In genomic region chr1:179025975-179026812, GRCh38 we compare ENCODE assay signal across 8 cellular contexts. TPM values are rescaled to one million over a fixed set of nuclear protein-coding genes. Genes with fewer than 3 reads are reported as not detected.
DNase-seq lines count a peak whose midpoint lies in the region; ATAC-seq, FAIRE-seq and TF ChIP-seq lines count a peak whose summit lies in the region.

No MANE protein-coding gene starts in this region.

- peak; percentile 86 for DNase-seq in GM06990 (ENCODE audit: extremely low read depth, insufficient read length)
- peak; percentile 60 for DNase-seq in H54 (ENCODE audit: insufficient read length, low spot score)
- DNase-seq in LoVo (ENCODE audit: low spot score): peak; percentile 75
- DNase-seq in activated naive CD4-positive, alpha-beta T cell treated with anti-CD3 and anti-CD28 coated beads, Interleukin-2, amount 50 U/mL, for 72 hours (ENCODE audit: low spot score in 2 of 2): peak; percentile 75 to 76
- peak; percentile 84 for DNase-seq in Right ventricle myocardium superior
- DNase-seq in posterior cingulate gyrus: peak; percentile 37 to 94 (median 56)
- peak; percentile 93 for DNase-seq in upper lobe of right lung

- FAIRE-seq in H54 (lab: Jason Lieb, UNC): no peak

- H3K4me3 ChIP-seq in GM06990 (replicated peaks; ENCODE audit: low read depth, low read length) (peak overlapping the region; percentile 85), upper lobe of right lung (peak overlapping the region; percentile 94)

- peaks cover 10% of the 10 kb centered on the region for H3K4me1 ChIP-seq in upper lobe of right lung

- H3K27ac ChIP-seq in upper lobe of right lung: peak overlapping the region; percentile 96

- H3K36me3 ChIP-seq in GM06990 (ENCODE audit: control insufficient read depth, insufficient read depth, low read length) (no peaks in the 10 kb centered on the region), upper lobe of right lung (no peaks in the 10 kb centered on the region)

- ATAC-seq in SK-N-SH treated with all-trans-retinoic acid at 6 μM for 48 hours (peak; percentile 83), Right ventricle myocardium superior (ENCODE audit: poor library complexity) (peak; percentile 85), upper lobe of right lung (peak; percentile 94)
- peak; percentile 82 to 86 for ATAC-seq in activated naive CD4-positive, alpha-beta T cell treated with anti-CD3 and anti-CD28 coated beads, Interleukin-2, amount 50 U/mL, for 72 hours

- H3K9me3 ChIP-seq in upper lobe of right lung: no peaks in the 10 kb centered on the region

- TF ChIP-seq CTCF in GM06990 (IDR thresholded peaks at IDR 0.05; ENCODE audit: insufficient read depth, low read length, poor library complexity, severe bottlenecking) (no peak), upper lobe of right lung (IDR thresholded peaks at IDR 0.05) (no peak)

- intact Hi-C loops in Right ventricle myocardium superior (cut with DNase I) (no loop called here), posterior cingulate gyrus (cut with DNase I) (loop anchor here (10.0 kb wide), 1 partner anchor 49 kb away; no protein-coding TSS in a partner anchor), upper lobe of right lung (cut with DNase I) (no loop called here)

- TF ChIP-seq POLR2A in H54 (IDR thresholded peaks at IDR 0.05; ENCODE audit: low read depth, low read length): peak; percentile 53

- peaks cover 0 to 6% of the 10 kb centered on the region in 2 donors for H3K36me3 Mint-ChIP-seq in activated naive CD4-positive, alpha-beta T cell treated with anti-CD3 and anti-CD28 coated beads, Interleukin-2, amount 50 U/mL, for 72 hours

- H3K27me3 ChIP-seq in GM06990 (replicated peaks; ENCODE audit: control insufficient read depth, insufficient read depth, low read length) (no peaks in the 10 kb centered on the region), upper lobe of right lung (no peaks in the 10 kb centered on the region)

- no peaks in the 10 kb centered on the region for H3K9me3 Mint-ChIP-seq in activated naive CD4-positive, alpha-beta T cell treated with anti-CD3 and anti-CD28 coated beads, Interleukin-2, amount 50 U/mL, for 72 hours

- H3K27ac Mint-ChIP-seq in activated naive CD4-positive, alpha-beta T cell treated with anti-CD3 and anti-CD28 coated beads, Interleukin-2, amount 50 U/mL, for 72 hours: peak overlapping the region; percentile 83 to 92

TF ChIP-seq in SK-N-SH treated with all-trans-retinoic acid at 6 μM for 48 hours, 23 proteins besides CTCF, POLR2A, EP300 and RAD21:
- TF ChIP-seq OSR1 (CRISPR knock-in tag; IDR thresholded peaks at IDR 0.05): peak; percentile 58; the same call in 1 of the 2 replicates
- no peak for TF ChIP-seq TSHZ2 (CRISPR knock-in tag; IDR thresholded peaks at IDR 0.05)

RNA-seq across cellular contexts. Expression of gene FAM20B, which starts 0.5 kb away (rescaled TPM):
- total RNA-seq in activated naive CD4-positive, alpha-beta T cell treated with anti-CD3 and anti-CD28 coated beads, Interleukin-2, amount 50 U/mL, for 72 hours: 10 to 100 TPM; 27.7 to 38.8 TPM
- total RNA-seq in Right ventricle myocardium superior: 50.2 TPM
- total RNA-seq in upper lobe of right lung: 44.0 TPM

RNA-seq across cellular contexts. Expression of gene TOR3A, which starts 55.7 kb away (rescaled TPM):
- 10 to 100 TPM; 29.2 to 46.4 TPM for total RNA-seq in activated naive CD4-positive, alpha-beta T cell treated with anti-CD3 and anti-CD28 coated beads, Interleukin-2, amount 50 U/mL, for 72 hours
- total RNA-seq in Right ventricle myocardium superior (10.1 TPM), upper lobe of right lung (23.0 TPM)

Comparison
In these comparisons a context has a peak if more than half of its experiments do, and no peak if none do; other contexts are left out.
1. Peak in every context shown above with its lines: DNase-seq, ATAC-seq, H3K4me3 ChIP-seq and H3K27ac ChIP-seq.